Comparison of ENCODE assay signal across 1 cellular context in genomic region chr20:51014797-51015722, GRCh38.
A peak's percentile ranks its signal among the peaks of the same experiment; 100 is the strongest.
TF ChIP-seq lines count a peak whose summit lies in the region.

No MANE protein-coding gene starts in this region.

TF ChIP-seq in K562, 482 proteins besides CTCF, POLR2A, EP300 and RAD21 (continued from another document):
- no peak for TF ChIP-seq ZNF696 (CRISPR knock-in tag; conservative IDR thresholded peaks at IDR 0.05)
- no peak for TF ChIP-seq NFRKB (IDR thresholded peaks at IDR 0.05; ENCODE audit: low read depth)
- peak in 1 of 3 experiments; percentile 15 for TF ChIP-seq YY1 (IDR thresholded peaks at IDR 0.05; ENCODE audit: borderline replicate concordance in 1 of 3, control insufficient read depth in 1 of 3, extremely low read depth in 1 of 3, insufficient read depth in 3 of 3, insufficient read length in 1 of 3, insufficient replicate concordance in 2 of 3, low read depth in 1 of 3, low read length in 2 of 3)
- TF ChIP-seq ZNF778 (CRISPR knock-in tag; IDR thresholded peaks at IDR 0.05), result no peak
- TF ChIP-seq MAFG (tag; conservative IDR thresholded peaks at IDR 0.05), result no peak
- TF ChIP-seq RCOR1 (IDR thresholded peaks at IDR 0.05; ENCODE audit: borderline replicate concordance in 1 of 2, low read depth in 2 of 2, low read length in 2 of 2), result peak in 1 of 2 experiments; percentile 33; a peak in 1 of 4 replicates
- TF ChIP-seq UBTF (IDR thresholded peaks at IDR 0.05; ENCODE audit: borderline replicate concordance in 1 of 2, low read depth in 2 of 2, low read length in 2 of 2), result no peak
- TF ChIP-seq ETV5 (CRISPR knock-in tag; IDR thresholded peaks at IDR 0.05; ENCODE audit: low read depth), result no peak
- no peak for TF ChIP-seq SMAD4 (CRISPR knock-in tag; conservative IDR thresholded peaks at IDR 0.05)
- no peak for TF ChIP-seq ZNF785 (CRISPR knock-in tag; IDR thresholded peaks at IDR 0.05)
- no peak; the same call in 1 of the 2 replicates for TF ChIP-seq JUND (IDR thresholded peaks at IDR 0.05; ENCODE audit: borderline replicate concordance, low read depth, low read length)
- TF ChIP-seq JUND (tag; IDR thresholded peaks at IDR 0.05; ENCODE audit: borderline replicate concordance, low read depth, low read length), result peak; percentile 40; the same call in 1 of the 3 replicates
- TF ChIP-seq SMC3 (conservative IDR thresholded peaks at IDR 0.05; ENCODE audit: insufficient read depth, low read depth, low read length), result peak; percentile 33; the same call in 1 of the 2 replicates
- TF ChIP-seq KLF16 (IDR thresholded peaks at IDR 0.05), result peak; percentile 54
- TF ChIP-seq NFYB (IDR thresholded peaks at IDR 0.05; ENCODE audit: extremely low read depth, insufficient read length), result no peak
- TF ChIP-seq DEAF1 (CRISPR knock-in tag; IDR thresholded peaks at IDR 0.05), result peak; percentile 24; the same call in 1 of the 2 replicates
- TF ChIP-seq CREB1 (IDR thresholded peaks at IDR 0.05), result no peak
- no peak for TF ChIP-seq CREB1 (CRISPR knock-in tag; IDR thresholded peaks at IDR 0.05)
- no peak for TF ChIP-seq ASH1L (IDR thresholded peaks at IDR 0.05; ENCODE audit: borderline replicate concordance, low read depth, partially characterized antibody)
- peak; percentile 54 for TF ChIP-seq FOSL1 (tag; conservative IDR thresholded peaks at IDR 0.05)
- TF ChIP-seq HINFP (tag; conservative IDR thresholded peaks at IDR 0.05; ENCODE audit: low read depth), result no peak
- no peak for TF ChIP-seq KDM1A (IDR thresholded peaks at IDR 0.05)
- no peak for TF ChIP-seq RBBP5 (IDR thresholded peaks at IDR 0.05; ENCODE audit: borderline replicate concordance, insufficient read depth, low read length, poor library complexity, severe bottlenecking)
- TF ChIP-seq NCOA1 (IDR thresholded peaks at IDR 0.05; ENCODE audit: low read depth), result no peak
- peak; percentile 30; the same call in 1 of the 2 replicates for TF ChIP-seq JUN (IDR thresholded peaks at IDR 0.05; ENCODE audit: borderline replicate concordance, low read depth, low read length)
- no peak for TF ChIP-seq JUN (CRISPR knock-in tag; IDR thresholded peaks at IDR 0.05; ENCODE audit: borderline replicate concordance)
- TF ChIP-seq NFE2 (IDR thresholded peaks at IDR 0.05; ENCODE audit: low read depth), result 0 out of 2 replicates have a peak, but pooled peaks have one; percentile 34
